8 cellular contexts compared by ENCODE assay signal in the genomic region with DNA sequence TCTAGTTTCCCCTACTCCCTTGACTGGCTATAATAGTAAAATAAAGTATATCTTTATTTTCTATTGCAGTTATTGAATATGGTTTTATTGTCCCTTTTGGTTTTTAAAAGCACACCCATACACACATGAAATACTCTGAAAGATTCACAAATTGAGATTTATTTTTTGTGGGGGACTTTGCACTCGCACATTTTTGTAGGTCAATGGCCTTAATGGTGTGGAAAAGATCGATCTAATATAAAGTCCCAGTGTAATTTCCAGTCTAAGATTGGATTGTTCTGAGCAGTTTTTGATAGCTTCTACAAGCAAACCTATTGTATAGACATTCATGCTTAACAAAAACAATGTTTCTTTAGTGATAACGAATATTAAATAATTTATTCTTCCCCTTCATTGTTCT. TPM values are rescaled to one million over a fixed set of nuclear protein-coding genes. Genes with fewer than 3 reads are reported as not detected.
"Had no signal": no experiment of that assay in that cellular context is flagged by ENCODE, and none has a peak within 500 bp of the region (broad histone marks: within the 10 kb centered on the region; RNA-seq: fewer than 3 reads in every experiment).

No MANE protein-coding gene starts in this region.

- FAIRE-seq: GM12878, GM12891, GM12892, GM18507, GM19239 had no signal

- DNase-seq: GDM1, GF-D8 had no signal

- ATAC-seq: GM12878 had no signal

- H3K4me3 ChIP-seq: GM12878 had no signal

RNA-seq across cellular contexts. Expression of a gene that starts 59.5 kb away (rescaled TPM):
- total RNA-seq: G401, GM12878 had no signal
